Comparison of ENCODE assay signal across 11 cellular contexts in the genomic region with DNA sequence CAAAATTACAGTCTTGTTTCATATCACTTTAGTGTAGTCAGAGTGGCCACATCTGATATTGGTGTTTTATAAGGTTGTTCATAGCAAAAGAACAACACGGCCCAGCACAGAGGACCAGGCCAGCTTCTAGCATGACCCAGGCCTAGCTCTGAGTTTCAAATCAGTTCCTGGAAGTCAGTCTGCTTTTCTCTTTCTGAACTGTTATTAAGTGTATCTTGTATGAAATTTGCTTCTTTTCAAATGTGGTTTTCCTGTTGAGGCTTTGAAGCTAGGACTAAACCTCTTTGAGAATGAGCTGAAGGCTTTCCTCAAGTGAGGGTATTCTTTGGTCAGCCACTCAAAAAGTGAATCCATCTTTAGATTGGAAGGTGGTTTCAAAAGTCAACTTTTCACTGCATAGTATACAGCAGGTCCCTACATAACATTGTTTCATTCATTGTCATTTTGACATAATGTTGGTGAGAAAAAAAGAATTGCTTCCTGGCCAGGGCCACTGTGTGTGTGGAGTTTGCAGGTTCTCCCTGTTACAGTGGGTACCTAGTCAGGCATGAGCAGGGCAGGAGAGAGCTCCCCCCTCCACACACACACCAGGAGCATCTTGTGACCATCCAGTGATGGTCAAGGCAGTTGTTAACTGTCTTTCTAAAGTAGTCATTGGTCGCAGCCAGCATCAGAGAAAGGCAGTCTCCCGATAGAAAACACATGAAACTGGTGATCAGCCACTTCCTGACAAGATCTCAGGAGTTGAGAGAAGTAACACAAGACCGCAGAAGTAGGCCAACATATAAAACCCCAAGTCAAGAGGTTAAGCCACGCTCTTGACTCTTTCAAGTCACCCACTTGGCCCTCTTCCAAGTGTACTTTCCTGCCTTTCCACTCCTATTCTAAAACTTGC. TPM values are rescaled to one million over a fixed set of nuclear protein-coding genes. Genes with fewer than 3 reads are reported as not detected.
DNase-seq lines count a peak whose midpoint lies in the region; ATAC-seq and TF ChIP-seq lines count a peak whose summit lies in the region.
"Had no signal": no experiment of that assay in that cellular context is flagged by ENCODE, and none has a peak within 500 bp of the region (broad histone marks: within the 10 kb centered on the region; RNA-seq: fewer than 3 reads in every experiment).

No MANE protein-coding gene starts in this region.

- ATAC-seq in HG03159 (IDR thresholded peaks at IDR 0.05; ENCODE audit: unreplicated experiment) = no peak
- ATAC-seq: A549, sciatic nerve had no signal

- no peaks in the 10 kb centered on the region for H3K27me3 ChIP-seq in Loucy (ENCODE audit: insufficient read depth, low read length, poor library complexity, severe bottlenecking)

- H3K9me3 Mint-ChIP-seq in activated T-helper 1 cell treated with anti-CD3 and anti-CD28 coated beads, Interleukin-12 subunit alpha, Interleukin-12 subunit beta, Interleukin-2, Interleukin-4 antibody, amounts not matched to agents 30 ng/mL and 10 ng/mL and 1 ng/mL, durations not matched to agents 14 hours and 24 hours and 36 hours = no peaks in the 10 kb centered on the region

- H3K79me2 ChIP-seq in Loucy (ENCODE audit: insufficient read depth, low read length) = no peaks in the 10 kb centered on the region

- H3K9ac ChIP-seq in Loucy (ENCODE audit: low read depth, low read length, poor library complexity, severe bottlenecking) = no peak overlapping the region

- intact Hi-C loops in activated T-helper 1 cell treated with anti-CD3 and anti-CD28 coated beads, Interleukin-12 subunit alpha, Interleukin-12 subunit beta, Interleukin-2, Interleukin-4 antibody, amounts not matched to agents 30 ng/mL and 10 ng/mL and 1 ng/mL, durations not matched to agents 14 hours and 24 hours and 36 hours (cut with micrococcal nuclease) = loop anchor here (1.0 to 10.0 kb wide), 4 partner anchors 8 to 1685 kb away; a partner anchor contains a TSS

- no peaks in the 10 kb centered on the region for H3K27me3 Mint-ChIP-seq in activated T-helper 1 cell treated with anti-CD3 and anti-CD28 coated beads, Interleukin-12 subunit alpha, Interleukin-12 subunit beta, Interleukin-2, Interleukin-4 antibody, amounts not matched to agents 30 ng/mL and 10 ng/mL and 1 ng/mL, durations not matched to agents 14 hours and 24 hours and 36 hours (ENCODE audit: insufficient read depth)

- no peaks in the 10 kb centered on the region for H3K9me3 ChIP-seq in Loucy (ENCODE audit: insufficient read depth, low read depth, low read length)
- H3K9me3 ChIP-seq: A549 had no signal

- peak overlapping the region; percentile 64 for H3K4me2 ChIP-seq in Loucy (ENCODE audit: low read depth, low read length, poor library complexity, severe bottlenecking)
- H3K4me2 ChIP-seq: A549 had no signal

- H3F3A ChIP-seq in Loucy (ENCODE audit: low read depth) = no peaks in the 10 kb centered on the region

- no peaks in the 10 kb centered on the region for H3K36me3 ChIP-seq in Loucy (ENCODE audit: insufficient read depth, low read length)

- H3K27ac Mint-ChIP-seq in activated T-helper 1 cell treated with anti-CD3 and anti-CD28 coated beads, Interleukin-12 subunit alpha, Interleukin-12 subunit beta, Interleukin-2, Interleukin-4 antibody, amounts not matched to agents 30 ng/mL and 10 ng/mL and 1 ng/mL, durations not matched to agents 14 hours and 24 hours and 36 hours = peak overlapping the region; percentile 85

- peaks cover 18% of the 10 kb centered on the region for H3K4me1 ChIP-seq in Loucy (ENCODE audit: insufficient read depth, low read length, poor library complexity, severe bottlenecking)
- H3K4me1 ChIP-seq: A549 had no signal

- no peaks in the 10 kb centered on the region for H4K20me1 ChIP-seq in Loucy (ENCODE audit: insufficient read depth, low read length, poor library complexity, severe bottlenecking)

- peaks cover 66% of the 10 kb centered on the region for H3K4me1 Mint-ChIP-seq in activated T-helper 1 cell treated with anti-CD3 and anti-CD28 coated beads, Interleukin-12 subunit alpha, Interleukin-12 subunit beta, Interleukin-2, Interleukin-4 antibody, amounts not matched to agents 30 ng/mL and 10 ng/mL and 1 ng/mL, durations not matched to agents 14 hours and 24 hours and 36 hours (ENCODE audit: low read depth)

- H2AFZ ChIP-seq in Loucy (ENCODE audit: low read length) = no peak overlapping the region

- H3K9me2 ChIP-seq in Loucy (replicated peaks; ENCODE audit: low read depth, low read length) = no peaks in the 10 kb centered on the region

- peak overlapping the region; percentile 64 for H3K4me3 Mint-ChIP-seq in activated T-helper 1 cell treated with anti-CD3 and anti-CD28 coated beads, Interleukin-12 subunit alpha, Interleukin-12 subunit beta, Interleukin-2, Interleukin-4 antibody, amounts not matched to agents 30 ng/mL and 10 ng/mL and 1 ng/mL, durations not matched to agents 14 hours and 24 hours and 36 hours

- H3K36me3 Mint-ChIP-seq in activated T-helper 1 cell treated with anti-CD3 and anti-CD28 coated beads, Interleukin-12 subunit alpha, Interleukin-12 subunit beta, Interleukin-2, Interleukin-4 antibody, amounts not matched to agents 30 ng/mL and 10 ng/mL and 1 ng/mL, durations not matched to agents 14 hours and 24 hours and 36 hours (ENCODE audit: low read depth) = peaks cover 32% of the 10 kb centered on the region

- peak; percentile 20 for DNase-seq in NK-92 treated with Interleukin-12 subunit alpha and Interleukin-12 subunit beta, amount 100 ng/mL, for 24 hours (lab: John Stamatoyannopoulos, UW)
- DNase-seq in NK-92 (lab: John Stamatoyannopoulos, UW; ENCODE audit: unreplicated experiment) (no peak), H4 (ENCODE audit: low spot score) (no peak)
- peak; percentile 41 for DNase-seq in activated T-helper 1 cell treated with anti-CD3 and anti-CD28 coated beads, Interleukin-12 subunit alpha, Interleukin-12 subunit beta, Interleukin-2, Interleukin-4 antibody, amounts not matched to agents 30 ng/mL and 10 ng/mL and 1 ng/mL, durations not matched to agents 14 hours and 24 hours and 36 hours (ENCODE audit: low spot score)
- peak; percentile 9 to 17 for DNase-seq in stimulated activated CD8-positive, alpha-beta memory T cell treated with anti-CD3 and anti-CD28 coated beads, Interleukin-7, amount 100 ng/mL, for 4 hours (ENCODE audit: low read depth in 2 of 2)
- no peak for DNase-seq in effector CD8-positive, alpha-beta T cell (lab: John Stamatoyannopoulos, UW)
- DNase-seq: NCI-H2107 had no signal

- peak overlapping the region; percentile 46 for H3K4me3 ChIP-seq in Loucy (ENCODE audit: low read length, poor library complexity, severe bottlenecking)
- H3K4me3 ChIP-seq: A549 had no signal

- no peak for TF ChIP-seq CTCF in Loucy (conservative IDR thresholded peaks at IDR 0.05; ENCODE audit: low read length)

RNA-seq across cellular contexts. Expression of a gene that starts 6.7 kb away (rescaled TPM):
- total RNA-seq in activated T-helper 1 cell treated with anti-CD3 and anti-CD28 coated beads, Interleukin-12 subunit alpha, Interleukin-12 subunit beta, Interleukin-2, Interleukin-4 antibody, amounts not matched to agents 30 ng/mL and 10 ng/mL and 1 ng/mL, durations not matched to agents 14 hours and 24 hours and 36 hours = 74.3 and 74.6 TPM in 2 replicates
- 92.2 and 104 TPM in 2 replicates for total RNA-seq in H4 (2014; rRNA removed; shearing (Covaris generic))

Comparison
In these comparisons a context has a peak if more than half of its experiments do, and no peak if none do; other contexts are left out.
1. DNase-seq: peak in NK-92 treated with Interleukin-12 subunit alpha and Interleukin-12 subunit beta, amount 100 ng/mL, for 24 hours (single experiment), activated T-helper 1 cell treated with anti-CD3 and anti-CD28 coated beads, Interleukin-12 subunit alpha, Interleukin-12 subunit beta, Interleukin-2, Interleukin-4 antibody, amounts not matched to agents 30 ng/mL and 10 ng/mL and 1 ng/mL, durations not matched to agents 14 hours and 24 hours and 36 hours (single experiment) and stimulated activated CD8-positive, alpha-beta memory T cell treated with anti-CD3 and anti-CD28 coated beads, Interleukin-7, amount 100 ng/mL, for 4 hours (2 of 2); none in NK-92 (single experiment), H4 (single experiment) and effector CD8-positive, alpha-beta T cell (single experiment).